ENCODE assay signal across 14 cellular contexts in genomic region chr12:58803893-58804292, GRCh38.
DNase-seq lines count a peak whose midpoint lies in the region; ATAC-seq and TF ChIP-seq lines count a peak whose summit lies in the region.
"Had no signal": no experiment of that assay in that cellular context is flagged by ENCODE, and none has a peak within 500 bp of the region (broad histone marks: within the 10 kb centered on the region; RNA-seq: fewer than 3 reads in every experiment).

No MANE protein-coding gene starts in this region.

- peak; percentile 44 for DNase-seq in GOT3 (lab: John Stamatoyannopoulos, UW)
- DNase-seq in SJSA1 (ENCODE audit: low read depth in 1 of 2, low spot score in 2 of 2) = peak; percentile 47 to 59
- peak; percentile 82 to 91 for DNase-seq in foreskin fibroblast
- DNase-seq in superior temporal gyrus (ENCODE audit: extremely low spot score) = peak; percentile 37
- DNase-seq in germinal center (ENCODE audit: low spot score) = no peak
- DNase-seq in endodermal cell = no peak
- no peak for DNase-seq in activated CD4-positive, alpha-beta T cell treated with anti-CD3 and anti-CD28 coated beads for 36 hours
- DNase-seq: activated CD4-positive, alpha-beta T cell treated with anti-CD3 and anti-CD28 coated beads for 1 hour; activated effector memory CD4-positive, alpha-beta T cell treated with anti-CD3 and anti-CD28 coated beads, Interleukin-2, amount 50 U/mL, for 16 hours; colonic mucosa; NCI-H345; spleen; stimulated activated CD8-positive, alpha-beta memory T cell treated with anti-CD3 and anti-CD28 coated beads, Interleukin-4, amount 100 ng/mL, for 48 hours had no signal

- H3K9me3 ChIP-seq in SJSA1 (replicated peaks) (no peaks in the 10 kb centered on the region), endodermal cell (ENCODE audit: control insufficient read depth, low read length) (no peaks in the 10 kb centered on the region)
- H3K9me3 ChIP-seq: colonic mucosa had no signal

- no peak for ATAC-seq in activated CD4-positive, alpha-beta T cell treated with anti-CD3 and anti-CD28 coated beads for 36 hours
- ATAC-seq: K562 had no signal

- H3K4me1 ChIP-seq in SJSA1 (replicated peaks) (peaks cover 38% of the 10 kb centered on the region), endodermal cell (ENCODE audit: control insufficient read depth, insufficient read depth, low read length) (no peaks in the 10 kb centered on the region)
- H3K4me1 ChIP-seq: colonic mucosa, spleen had no signal

- peaks cover 10% of the 10 kb centered on the region for H3K9me3 Mint-ChIP-seq in endodermal cell
- no peaks in the 10 kb centered on the region for H3K9me3 Mint-ChIP-seq in activated CD4-positive, alpha-beta T cell treated with anti-CD3 and anti-CD28 coated beads for 36 hours (ENCODE audit: low read depth)

- 60 to 82% methylated on average over 1 to 2 of the region's 2 CpGs for WGBS in endodermal cell (ENCODE audit: insufficient coverage in 1 of 2, insufficient read length in 1 of 2), 2 experiments

- TF ChIP-seq CTCF in foreskin fibroblast (IDR thresholded peaks at IDR 0.05; ENCODE audit: low read depth, low read length) = no peak
- TF ChIP-seq CTCF in endodermal cell (conservative IDR thresholded peaks at IDR 0.05) = no peak

- H3K4me3 Mint-ChIP-seq in endodermal cell = no peak overlapping the region
- no peak overlapping the region for H3K4me3 Mint-ChIP-seq in activated CD4-positive, alpha-beta T cell treated with anti-CD3 and anti-CD28 coated beads for 36 hours

- H3K27ac ChIP-seq in SJSA1 (no peak overlapping the region), endodermal cell (ENCODE audit: low read depth, low read length) (no peak overlapping the region)
- H3K27ac ChIP-seq: colonic mucosa, spleen had no signal

- H3K27ac Mint-ChIP-seq in endodermal cell = no peak overlapping the region
- H3K27ac Mint-ChIP-seq in activated CD4-positive, alpha-beta T cell treated with anti-CD3 and anti-CD28 coated beads for 36 hours = no peak overlapping the region

- H3K27me3 Mint-ChIP-seq in endodermal cell (ENCODE audit: insufficient read depth) = no peaks in the 10 kb centered on the region
- H3K27me3 Mint-ChIP-seq in activated CD4-positive, alpha-beta T cell treated with anti-CD3 and anti-CD28 coated beads for 36 hours = no peaks in the 10 kb centered on the region

- H3K27me3 ChIP-seq in SJSA1 (replicated peaks) = no peaks in the 10 kb centered on the region
- no peaks in the 10 kb centered on the region for H3K27me3 ChIP-seq in endodermal cell (ENCODE audit: control insufficient read depth, insufficient read depth, low read length, poor library complexity, severe bottlenecking)
- H3K27me3 ChIP-seq: colonic mucosa, spleen had no signal

- H3K36me3 ChIP-seq in SJSA1 (no peaks in the 10 kb centered on the region), endodermal cell (ENCODE audit: control insufficient read depth, insufficient read depth, low read length) (no peaks in the 10 kb centered on the region)
- H3K36me3 ChIP-seq: colonic mucosa, spleen had no signal

- peaks cover 2% of the 10 kb centered on the region for H3K36me3 Mint-ChIP-seq in endodermal cell (ENCODE audit: low read depth)
- H3K36me3 Mint-ChIP-seq in activated CD4-positive, alpha-beta T cell treated with anti-CD3 and anti-CD28 coated beads for 36 hours (ENCODE audit: low read depth) = no peaks in the 10 kb centered on the region

- POLR2A ChIA-PET in activated CD4-positive, alpha-beta T cell treated with anti-CD3 and anti-CD28 coated beads for 36 hours (lab: Charles Lee) = no interaction called here

- intact Hi-C loops in activated CD4-positive, alpha-beta T cell treated with anti-CD3 and anti-CD28 coated beads for 36 hours (cut with DNase I, micrococcal nuclease) = no loop called here

- H3K4me3 ChIP-seq in SJSA1 (no peak overlapping the region), foreskin fibroblast (ENCODE audit: low read depth in 1 of 2, low read length in 2 of 2) (no peak overlapping the region), endodermal cell (ENCODE audit: low read length) (no peak overlapping the region)
- H3K4me3 ChIP-seq: colonic mucosa, K562, spleen had no signal

- CTCF ChIA-PET in activated CD4-positive, alpha-beta T cell treated with anti-CD3 and anti-CD28 coated beads for 36 hours (lab: Charles Lee) = no interaction called here

- peaks cover 3% of the 10 kb centered on the region for H3K4me1 Mint-ChIP-seq in endodermal cell
- no peaks in the 10 kb centered on the region for H3K4me1 Mint-ChIP-seq in activated CD4-positive, alpha-beta T cell treated with anti-CD3 and anti-CD28 coated beads for 36 hours

- H3K9ac ChIP-seq in endodermal cell (ENCODE audit: extremely low read depth, low read length, poor library complexity, severe bottlenecking) = no peak overlapping the region

Comparison
In these comparisons a context has a peak if more than half of its experiments do, and no peak if none do; other contexts are left out.
1. DNase-seq: peak in GOT3 (single experiment), SJSA1 (2 of 2), foreskin fibroblast (2 of 2) and superior temporal gyrus (single experiment); none in germinal center (single experiment), endodermal cell (single experiment) and activated CD4-positive, alpha-beta T cell treated with anti-CD3 and anti-CD28 coated beads for 36 hours (single experiment).